ENCODE assay signal across 33 cellular contexts in the genomic region with DNA sequence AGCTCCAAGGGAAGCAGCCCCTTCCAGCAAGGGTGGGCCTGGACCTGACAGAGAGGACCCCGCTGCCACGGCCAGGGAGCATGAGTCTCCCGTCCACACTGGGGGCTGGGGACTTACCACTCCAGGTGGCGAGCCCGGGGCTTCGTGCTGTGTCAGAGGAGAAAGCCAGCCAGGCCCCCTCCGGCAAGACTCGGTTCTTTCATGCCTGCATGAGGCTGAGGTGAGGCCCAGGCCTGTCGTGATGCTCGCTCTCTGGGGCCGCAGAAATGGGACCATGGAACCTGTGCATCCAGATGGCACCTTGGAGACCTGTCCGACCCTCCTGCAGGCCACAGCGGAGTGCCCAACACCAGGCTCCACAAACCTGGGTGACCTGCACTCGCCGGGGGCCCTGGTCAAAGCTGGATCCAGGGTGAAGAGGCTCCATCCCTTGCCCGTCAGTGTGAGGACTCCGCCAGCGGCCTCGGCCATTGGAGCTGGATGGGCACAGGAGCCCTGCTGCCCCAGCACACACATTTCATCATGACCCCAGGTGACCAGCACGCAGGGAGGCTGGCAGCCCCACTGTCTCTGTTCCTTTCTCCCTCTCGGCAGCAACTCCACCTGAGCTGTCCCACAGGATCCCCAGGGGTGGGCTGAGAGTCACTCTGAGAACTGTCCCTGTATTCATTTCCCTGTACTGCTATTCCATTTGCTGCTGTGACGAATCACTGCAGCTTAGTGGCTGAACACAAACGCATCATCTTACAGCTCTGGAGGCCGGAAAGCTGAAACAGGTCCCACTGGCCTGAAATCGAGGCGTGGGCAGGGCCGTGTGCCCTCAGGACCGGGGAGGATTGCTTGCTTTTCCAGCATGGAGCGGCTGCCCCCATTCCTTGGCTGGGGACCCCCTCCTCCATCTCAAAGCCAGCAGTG. TPM values are rescaled to one million over a fixed set of nuclear protein-coding genes. Genes with fewer than 3 reads are reported as not detected.
"Had no signal": no experiment of that assay in that cellular context is flagged by ENCODE, and none has a peak within 500 bp of the region (broad histone marks: within the 10 kb centered on the region; RNA-seq: fewer than 3 reads in every experiment).

No MANE protein-coding gene starts in this region.

- H3K4me3 ChIP-seq: adrenal gland, body of pancreas, esophagus muscularis mucosa, gastrocnemius medialis had no signal

- H3K4me1 ChIP-seq: adrenal gland, foreskin keratinocyte, gastrocnemius medialis had no signal

- ATAC-seq: activated CD4-positive, CD25-positive, alpha-beta regulatory T cell treated with anti-CD3 and anti-CD28 coated beads, Interleukin-2, amount 50 U/mL, for 24 hours; activated CD8-positive, alpha-beta T cell treated with anti-CD3 and anti-CD28 coated beads for 36 hours; activated naive CD8-positive, alpha-beta T cell treated with anti-CD3 and anti-CD28 coated beads, Interleukin-2, amount 50 U/mL, for 24 hours; activated T-cell treated with anti-CD3 and anti-CD28 coated beads, Interleukin-2, amount 50 U/mL, for 4 hours; activated T-helper 17 cell treated with anti-CD3 and anti-CD28 coated beads, Interleukin-2, amount 50 U/mL, for 72 hours; body of pancreas; effector memory CD8-positive, alpha-beta T cell; foreskin keratinocyte; gastrocnemius medialis had no signal

- FAIRE-seq: colon had no signal

- H3K36me3 ChIP-seq: adrenal gland, esophagus muscularis mucosa, gastrocnemius medialis had no signal

- DNase-seq: activated B cell treated with CpG ODN at 0.5 μM for 24 hours; activated CD4-positive, alpha-beta T cell treated with anti-CD3 and anti-CD28 coated beads for 48 hours; activated CD4-positive, alpha-beta T cell treated with anti-CD3 and anti-CD28 coated beads, Interleukin-2, amount 50 U/mL, for 1 hour; activated CD4-positive, alpha-beta T cell treated with anti-CD3 and anti-CD28 coated beads, Interleukin-2, amount 50 U/mL, for 48 hours; activated CD8-positive, alpha-beta memory T cell treated with anti-CD3 and anti-CD28 coated beads for 24 hours; activated CD8-positive, alpha-beta T cell treated with anti-CD3 and anti-CD28 coated beads for 36 hours; activated effector memory CD4-positive, alpha-beta T cell treated with Interleukin-2 at 50 U/mL for 16 hours; activated gamma-delta T cell treated with Interleukin-2 at 50 U/mL for 16 hours; activated naive CD4-positive, alpha-beta T cell treated with anti-CD3 and anti-CD28 coated beads for 36 hours; activated naive CD8-positive, alpha-beta T cell treated with anti-CD3 and anti-CD28 coated beads for 36 hours; activated naive CD8-positive, alpha-beta T cell treated with anti-CD3 and anti-CD28 coated beads, Interleukin-2, amount 50 U/mL, for 24 hours; activated T-cell treated with anti-CD3 and anti-CD28 coated beads, Interleukin-2, amount 50 U/mL, for 4 hours; adrenal gland; amygdala; aorta; body of pancreas; caudate nucleus; cortex of kidney; dermis blood vessel endothelial cell; effector CD4-positive, alpha-beta T cell; effector memory CD8-positive, alpha-beta T cell; erythroblast; foreskin keratinocyte; gastrocnemius medialis; T-helper 2 cell had no signal

- H3K27me3 ChIP-seq: foreskin keratinocyte had no signal

- H3K27ac ChIP-seq: adrenal gland, body of pancreas, esophagus muscularis mucosa, foreskin keratinocyte, gastrocnemius medialis, VCaP had no signal

- H3K9me3 ChIP-seq: adrenal gland, body of pancreas, esophagus muscularis mucosa, gastrocnemius medialis had no signal

RNA-seq across cellular contexts. Expression of a gene that starts 24.4 kb away (rescaled TPM):
- total RNA-seq: activated B cell treated with CpG ODN at 0.5 μM for 24 hours; activated CD8-positive, alpha-beta T cell treated with anti-CD3 and anti-CD28 coated beads for 36 hours; activated naive CD4-positive, alpha-beta T cell treated with anti-CD3 and anti-CD28 coated beads for 36 hours; activated naive CD8-positive, alpha-beta T cell treated with anti-CD3 and anti-CD28 coated beads for 36 hours; activated T-cell treated with anti-CD3 and anti-CD28 coated beads, Interleukin-2, amount 50 U/mL, for 4 hours; activated T-helper 17 cell treated with anti-CD3 and anti-CD28 coated beads, Interleukin-2, amount 50 U/mL, for 72 hours; adrenal gland; aorta; body of pancreas; chondrocyte; dermis blood vessel endothelial cell; esophagus muscularis mucosa; foreskin keratinocyte; gastrocnemius medialis; glomerular endothelial cell; T-helper 1 cell treated with Interleukin-12 subunit alpha and Interleukin-12 subunit beta and Interleukin-4 antibody, amounts not matched to agents 30 ng/mL and 1 ng/mL, for 36 hours had no signal

RNA-seq across cellular contexts. Expression of a gene that starts 45.2 kb away (rescaled TPM):
- total RNA-seq: aorta, body of pancreas, chondrocyte, esophagus muscularis mucosa, gastrocnemius medialis, glomerular endothelial cell had no signal

RNA-seq across cellular contexts. Expression of a gene that starts 48.2 kb away (rescaled TPM):
- total RNA-seq: activated B cell treated with CpG ODN at 0.5 μM for 24 hours; activated CD8-positive, alpha-beta T cell treated with anti-CD3 and anti-CD28 coated beads for 36 hours; activated naive CD4-positive, alpha-beta T cell treated with anti-CD3 and anti-CD28 coated beads for 36 hours; activated naive CD8-positive, alpha-beta T cell treated with anti-CD3 and anti-CD28 coated beads for 36 hours; activated T-helper 17 cell treated with anti-CD3 and anti-CD28 coated beads, Interleukin-2, amount 50 U/mL, for 72 hours; adrenal gland; chondrocyte; dermis blood vessel endothelial cell; esophagus muscularis mucosa; foreskin keratinocyte; glomerular endothelial cell; T-helper 1 cell treated with Interleukin-12 subunit alpha and Interleukin-12 subunit beta and Interleukin-4 antibody, amounts not matched to agents 30 ng/mL and 1 ng/mL, for 36 hours had no signal
